20 cellular contexts compared by ENCODE assay signal in genomic region chr22:39675907-39676306, GRCh38.
"Had no signal": no experiment of that assay in that cellular context is flagged by ENCODE, and none has a peak within 500 bp of the region (broad histone marks: within the 10 kb centered on the region; RNA-seq: fewer than 3 reads in every experiment).

No MANE protein-coding gene starts in this region.

- DNase-seq: colonic mucosa; effector CD4-positive, alpha-beta T cell; foreskin melanocyte; heart left ventricle; hippocampal formation; left colon; mammary epithelial cell; naive thymus-derived CD8-positive, alpha-beta T cell; occipital lobe; retina; right lobe of liver; stimulated activated CD4-positive, alpha-beta T cell treated with anti-CD3 and anti-CD28 coated beads, Interleukin-4, amount 100 ng/mL, for 24 hours; tibial artery; upper lobe of left lung; uterus had no signal

- H3K4me3 Mint-ChIP-seq: naive thymus-derived CD8-positive, alpha-beta T cell; neural crest cell; stimulated activated memory B cell treated with anti-CD40 and anti-IgM and Interleukin-4, amounts not matched to agents 10 μg/mL and 1 μg/mL and 100 μg/mL, for 72 hours; stimulated activated naive CD8-positive, alpha-beta T cell treated with anti-CD3 and anti-CD28 coated beads, Interleukin-15, Interleukin-2, amounts not matched to agents 100 ng/mL and 50 ng/mL, for 24 hours had no signal

- H3K27ac Mint-ChIP-seq: stimulated activated memory B cell treated with anti-CD40 and anti-IgM and Interleukin-4, amounts not matched to agents 10 μg/mL and 1 μg/mL and 100 μg/mL, for 72 hours; stimulated activated naive CD8-positive, alpha-beta T cell treated with anti-CD3 and anti-CD28 coated beads, Interleukin-15, Interleukin-2, amounts not matched to agents 100 ng/mL and 50 ng/mL, for 24 hours had no signal

- H3K4me3 ChIP-seq: colonic mucosa, heart left ventricle, prostate gland, right lobe of liver, tibial artery, upper lobe of left lung, uterus had no signal

- H3K4me1 ChIP-seq: colonic mucosa, heart left ventricle, parathyroid adenoma, prostate gland, right lobe of liver, tibial artery, upper lobe of left lung, uterus had no signal

- H3K27me3 ChIP-seq: colonic mucosa, right lobe of liver, upper lobe of left lung, uterus had no signal

- H3K27me3 Mint-ChIP-seq: naive thymus-derived CD8-positive, alpha-beta T cell; stimulated activated naive CD8-positive, alpha-beta T cell treated with anti-CD3 and anti-CD28 coated beads, Interleukin-15, Interleukin-2, amounts not matched to agents 100 ng/mL and 50 ng/mL, for 24 hours had no signal

- H3K4me1 Mint-ChIP-seq: stimulated activated memory B cell treated with anti-CD40 and anti-IgM and Interleukin-4, amounts not matched to agents 10 μg/mL and 1 μg/mL and 100 μg/mL, for 72 hours had no signal

- H3K36me3 ChIP-seq: colonic mucosa, heart left ventricle, prostate gland, right lobe of liver, tibial artery, upper lobe of left lung, uterus had no signal

- H3K9me3 ChIP-seq: colonic mucosa, prostate gland, right lobe of liver had no signal

- H3K27ac ChIP-seq: colonic mucosa, heart left ventricle, parathyroid adenoma, prostate gland, right lobe of liver, tibial artery, upper lobe of left lung, uterus had no signal
